ENCODE assay signal across 28 cellular contexts in the genomic region with DNA sequence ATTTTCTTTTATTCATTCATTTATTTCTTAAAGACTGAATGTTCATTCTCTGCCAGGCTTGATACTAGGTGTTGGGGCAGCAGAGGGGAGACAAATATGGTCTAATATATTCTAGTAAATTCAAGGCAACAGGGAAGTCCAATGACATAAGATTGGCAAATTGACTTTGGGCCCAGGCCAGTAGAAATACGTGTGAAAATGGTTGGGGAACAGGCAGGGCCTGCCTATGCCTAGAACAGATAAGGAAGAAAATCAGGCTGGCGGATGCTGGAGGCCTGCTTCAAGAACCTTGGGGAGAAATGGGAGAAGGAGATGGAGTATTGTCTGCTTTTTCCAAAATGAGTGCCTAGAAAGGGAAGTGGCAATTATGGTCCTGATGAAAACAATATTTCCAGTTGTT.
"Had no signal": no experiment of that assay in that cellular context is flagged by ENCODE, and none has a peak within 500 bp of the region (broad histone marks: within the 10 kb centered on the region; RNA-seq: fewer than 3 reads in every experiment).

No MANE protein-coding gene starts in this region.

- H3K36me3 Mint-ChIP-seq: immature natural killer cell, memory B cell, naive B cell, natural killer cell, neural progenitor cell had no signal

- ATAC-seq: natural killer cell had no signal

- H3K9me3 Mint-ChIP-seq: immature natural killer cell; memory B cell; naive B cell; natural killer cell; neural progenitor cell; stimulated activated naive CD8-positive, alpha-beta T cell treated with anti-CD3 and anti-CD28 coated beads, Interleukin-15, Interleukin-2, amounts not matched to agents 100 ng/mL and 50 ng/mL, for 24 hours had no signal

- H3K9me3 ChIP-seq: left ventricle myocardium inferior, neutrophil, right atrium auricular region, right lobe of liver, tibial nerve, upper lobe of left lung had no signal

- H3K4me3 Mint-ChIP-seq: immature natural killer cell; memory B cell; naive B cell; natural killer cell; nephron progenitor cell; neural progenitor cell; stimulated activated naive CD8-positive, alpha-beta T cell treated with anti-CD3 and anti-CD28 coated beads, Interleukin-15, Interleukin-2, amounts not matched to agents 100 ng/mL and 50 ng/mL, for 24 hours had no signal

- H3K27ac Mint-ChIP-seq: immature natural killer cell; memory B cell; natural killer cell; nephron progenitor cell; neural progenitor cell; progenitor cell of endocrine pancreas; stimulated activated naive CD8-positive, alpha-beta T cell treated with anti-CD3 and anti-CD28 coated beads, Interleukin-15, Interleukin-2, amounts not matched to agents 100 ng/mL and 50 ng/mL, for 24 hours had no signal

- FAIRE-seq: islet of Langerhans, kidney, urothelium cell line had no signal

- H3K27ac ChIP-seq: left ventricle myocardium inferior, neural progenitor cell, neutrophil, parathyroid adenoma, right atrium auricular region, right lobe of liver, skin epidermis, tibial nerve, upper lobe of left lung had no signal

- H3K27me3 Mint-ChIP-seq: progenitor cell of endocrine pancreas had no signal

- H3K4me1 ChIP-seq: neural progenitor cell, right atrium auricular region, right lobe of liver had no signal

- H3K36me3 ChIP-seq: left ventricle myocardium inferior, neural progenitor cell, neutrophil, right atrium auricular region, right lobe of liver, tibial nerve, upper lobe of left lung had no signal

- DNase-seq: head of caudate nucleus; hypothalamus; immature natural killer cell; kidney; left ventricle myocardium inferior; naive B cell; natural killer cell; nephron progenitor cell; occipital lobe; right lobe of liver; stimulated activated CD4-positive, alpha-beta T cell treated with anti-CD3 and anti-CD28 coated beads, Interleukin-12 subunit alpha, Interleukin-12 subunit beta, amount 100 ng/mL, for 4 hours; stimulated activated CD4-positive, alpha-beta T cell treated with anti-CD3 and anti-CD28 coated beads, Interleukin-15, amount 100 ng/mL, for 24 hours; stimulated activated CD4-positive, alpha-beta T cell treated with anti-CD3 and anti-CD28 coated beads, Interleukin-2, amount 100 ng/mL, for 24 hours; stimulated activated CD4-positive, alpha-beta T cell treated with anti-CD3 and anti-CD28 coated beads, Interleukin-4, amount 100 ng/mL, for 1 hour; stimulated activated naive CD4-positive, alpha-beta T cell; substantia nigra; upper lobe of left lung had no signal

- H3K27me3 ChIP-seq: neutrophil, right atrium auricular region, right lobe of liver, upper lobe of left lung had no signal

- H3K4me3 ChIP-seq: left ventricle myocardium inferior, neural progenitor cell, right atrium auricular region, right lobe of liver, skin epidermis, tibial nerve, upper lobe of left lung had no signal
